25 cellular contexts compared by ENCODE assay signal in the genomic region with DNA sequence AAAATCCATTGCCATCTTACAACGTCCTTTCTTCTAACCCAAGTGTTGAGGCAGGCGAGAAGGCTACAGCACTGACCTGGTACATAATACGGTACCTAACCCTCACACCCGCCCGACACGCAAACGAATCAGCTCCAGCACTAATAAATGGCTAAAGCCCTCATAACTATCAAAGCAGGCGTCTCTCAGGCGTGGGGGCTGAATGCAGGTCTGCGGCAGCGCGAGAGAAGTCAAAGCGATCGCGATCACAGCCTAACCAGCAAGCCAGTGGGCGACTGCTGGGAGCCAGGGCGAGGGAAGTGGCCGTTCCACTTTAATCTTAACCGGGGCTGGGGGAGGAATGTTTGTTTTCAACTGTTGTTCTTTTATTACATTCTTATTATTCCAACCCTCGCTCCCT. TPM values are rescaled to one million over a fixed set of nuclear protein-coding genes. Genes with fewer than 3 reads are reported as not detected.
DNase-seq lines count a peak whose midpoint lies in the region; ATAC-seq and TF ChIP-seq lines count a peak whose summit lies in the region.
"Had no signal": no experiment of that assay in that cellular context is flagged by ENCODE, and none has a peak within 500 bp of the region (broad histone marks: within the 10 kb centered on the region; RNA-seq: fewer than 3 reads in every experiment).

No MANE protein-coding gene starts in this region.

- intact Hi-C loops in breast epithelium (cut with DNase I; ENCODE audit: low total_unique reads) (no loop called here), mammary epithelial cell (cut with micrococcal nuclease) (no loop called here), spleen (cut with DNase I; ENCODE audit: low total_unique reads) (no loop called here)

- CTCF ChIA-PET in mammary epithelial cell (lab: Charles Lee; ENCODE audit: low non-redundant PET) = no interaction called here

- WGBS in mammary epithelial cell (ENCODE audit: low coverage, missing lambda C conversion rate) = 47% methylated on average over 14 of the region's 20 CpGs
- WGBS in spleen, 5 donors = 10 to 48% (median 11%) methylated on average over 7 to 20 of the region's 20 CpGs

- dilution Hi-C loops in mammary epithelial cell (cut with HindIII; ENCODE audit: low sequenced_read_pairs) = no loop called here

- BruUV-seq in mammary epithelial cell (replicated peaks; lab: Mats Ljungman, UMichigan) = no TSS peak

- ATAC-seq in GM18907 (IDR thresholded peaks at IDR 0.05; ENCODE audit: unreplicated experiment) (no peak), GM21528 (IDR thresholded peaks at IDR 0.05; ENCODE audit: low FRiP score, unreplicated experiment) (no peak)
- ATAC-seq: activated CD8-positive, alpha-beta T cell treated with anti-CD3 and anti-CD28 coated beads for 36 hours; stimulated activated effector memory CD8-positive, alpha-beta T cell treated with anti-CD3 and anti-CD28 coated beads, Interleukin-12 subunit alpha, Interleukin-12 subunit beta, amount 100 ng/mL, for 72 hours had no signal

- H4K20me1 ChIP-seq in mammary epithelial cell (ENCODE audit: insufficient read depth, low read length) = no peaks in the 10 kb centered on the region

- no peaks in the 10 kb centered on the region for H3K9me3 ChIP-seq in breast epithelium
- H3K9me3 ChIP-seq in mammary epithelial cell (replicated peaks; ENCODE audit: insufficient read depth, low read length) = peaks cover 4% of the 10 kb centered on the region
- no peaks in the 10 kb centered on the region for H3K9me3 ChIP-seq in spleen

- H3K4me1 ChIP-seq in breast epithelium (no peaks in the 10 kb centered on the region), mammary epithelial cell (ENCODE audit: insufficient read depth, low read length) (no peaks in the 10 kb centered on the region), spleen (no peaks in the 10 kb centered on the region)

- H2AFZ ChIP-seq in mammary epithelial cell (ENCODE audit: low read depth, low read length) = no peak overlapping the region

- H3K36me3 ChIP-seq in breast epithelium (no peaks in the 10 kb centered on the region), mammary epithelial cell (ENCODE audit: insufficient read depth, low read length) (no peaks in the 10 kb centered on the region), spleen (no peaks in the 10 kb centered on the region)
- H3K36me3 ChIP-seq: brain microvascular endothelial cell, WERI-Rb-1 had no signal

- H3K27me3 ChIP-seq in breast epithelium = peaks cover 4 to 65% of the 10 kb centered on the region in 2 donors
- peaks cover 21% of the 10 kb centered on the region for H3K27me3 ChIP-seq in mammary epithelial cell (ENCODE audit: insufficient read depth, low read length)
- H3K27me3 ChIP-seq in spleen (replicated peaks in 1 of 7) = peaks cover 0 to 68% (median 20%) of the 10 kb centered on the region in 7 donors

- in situ Hi-C loops in mammary epithelial cell (cut with MboI; ENCODE audit: low sequenced_read_pairs in 2 of 2) = no loop called here

- H3K4me2 ChIP-seq in mammary epithelial cell (ENCODE audit: insufficient read depth, low read depth, low read length) = no peak overlapping the region

- no peaks in the 10 kb centered on the region for H3K79me2 ChIP-seq in mammary epithelial cell (ENCODE audit: insufficient read depth, low read length)

- H3K4me3 ChIP-seq in breast epithelium (peak overlapping the region; percentile 7 to 16 (median 14)), mammary epithelial cell (replicated peaks in 1 of 3; ENCODE audit: insufficient read depth in 1 of 3, low read depth in 2 of 3, low read length in 3 of 3) (no peak overlapping the region), spleen (peak overlapping the region in 3 of 8 donors; percentile 3 to 22 (median 11))

- no peak overlapping the region for H3K9ac ChIP-seq in mammary epithelial cell (ENCODE audit: insufficient read depth, low read length)

- no peak for TF ChIP-seq CTCF in breast epithelium (IDR thresholded peaks at IDR 0.05)
- TF ChIP-seq CTCF in mammary epithelial cell (conservative IDR thresholded peaks at IDR 0.05 in 1 of 2, IDR thresholded peaks at IDR 0.05 in 1 of 2; ENCODE audit: extremely low read depth in 1 of 2, insufficient read depth in 1 of 2, low read depth in 1 of 2, low read length in 2 of 2) = no peak
- no peak for TF ChIP-seq CTCF in spleen (IDR thresholded peaks at IDR 0.05 in 8 of 11, conservative IDR thresholded peaks at IDR 0.05 in 3 of 11)

- H3K27ac ChIP-seq in breast epithelium (no peak overlapping the region), mammary epithelial cell (ENCODE audit: insufficient read depth, low read depth, low read length) (no peak overlapping the region), spleen (no peak overlapping the region)
- H3K27ac ChIP-seq: brain microvascular endothelial cell, WERI-Rb-1 had no signal

- TF ChIP-seq POLR2A in breast epithelium (IDR thresholded peaks at IDR 0.05) = no peak
- no peak for TF ChIP-seq POLR2A in spleen (IDR thresholded peaks at IDR 0.05)

- no peak for DNase-seq in breast epithelium (ENCODE audit: low spot score in 2 of 2)
- DNase-seq in mammary epithelial cell = no peak
- peak; percentile 9 for DNase-seq in NCI-H69 (lab: John Stamatoyannopoulos, UW)
- DNase-seq in iPS-NIHi7 (ENCODE audit: extremely low spot score) = peak; percentile 15
- DNase-seq in spleen = peak; percentile 59
- DNase-seq in KG1 (lab: John Stamatoyannopoulos, UW) = no peak
- DNase-seq: activated CD8-positive, alpha-beta T cell treated with anti-CD3 and anti-CD28 coated beads for 36 hours; activated naive CD8-positive, alpha-beta T cell treated with anti-CD3 and anti-CD28 coated beads, Interleukin-2, amount 10 ng/mL, durations not matched to agents 7 days and 5 days; brain microvascular endothelial cell; CD4-positive, alpha-beta T cell; DMS53; NCI-H1436 treated with DMSO at 0.1 percent for 48 hours; NCI-H2171 treated with DMSO at 0.1 percent for 48 hours; NCI-H774; T-helper 2 cell; WERI-Rb-1 had no signal

RNA-seq across cellular contexts. Expression of gene CDX4, which starts 1.5 kb away (rescaled TPM):
- total RNA-seq in breast epithelium = not detected
- not detected for total RNA-seq in mammary epithelial cell
- polyA plus RNA-seq in mammary epithelial cell = not detected
- polyA minus RNA-seq in mammary epithelial cell = not detected
- not detected for total RNA-seq in spleen
- not detected for polyA plus RNA-seq in spleen
- total RNA-seq: activated CD8-positive, alpha-beta T cell treated with anti-CD3 and anti-CD28 coated beads for 36 hours; activated naive CD8-positive, alpha-beta T cell treated with anti-CD3 and anti-CD28 coated beads, Interleukin-2, amount 10 ng/mL, durations not matched to agents 7 days and 5 days; activated T-helper 1 cell treated with anti-CD3 and anti-CD28 coated beads, Interleukin-12 subunit alpha, Interleukin-12 subunit beta, Interleukin-2, Interleukin-4 antibody, amounts not matched to agents 30 ng/mL and 10 ng/mL and 1 ng/mL, durations not matched to agents 14 hours and 24 hours and 36 hours; CD4-positive, alpha-beta T cell; endothelial cell of umbilical vein; fibroblast of villous mesenchyme; kidney epithelial cell; mesenteric fat pad; temporal lobe had no signal
- polyA plus RNA-seq: endothelial cell of umbilical vein had no signal

Comparison
In these comparisons a context has a peak if more than half of its experiments do, and no peak if none do; other contexts are left out.
1. H3K4me3 ChIP-seq: peak in breast epithelium (3 of 3); none in mammary epithelial cell (0 of 3).
2. DNase-seq: peak in NCI-H69 (single experiment), iPS-NIHi7 (single experiment) and spleen (single experiment); none in breast epithelium (0 of 2), mammary epithelial cell (single experiment) and KG1 (single experiment).